Comparison of ENCODE assay signal across 34 cellular contexts in the genomic region with DNA sequence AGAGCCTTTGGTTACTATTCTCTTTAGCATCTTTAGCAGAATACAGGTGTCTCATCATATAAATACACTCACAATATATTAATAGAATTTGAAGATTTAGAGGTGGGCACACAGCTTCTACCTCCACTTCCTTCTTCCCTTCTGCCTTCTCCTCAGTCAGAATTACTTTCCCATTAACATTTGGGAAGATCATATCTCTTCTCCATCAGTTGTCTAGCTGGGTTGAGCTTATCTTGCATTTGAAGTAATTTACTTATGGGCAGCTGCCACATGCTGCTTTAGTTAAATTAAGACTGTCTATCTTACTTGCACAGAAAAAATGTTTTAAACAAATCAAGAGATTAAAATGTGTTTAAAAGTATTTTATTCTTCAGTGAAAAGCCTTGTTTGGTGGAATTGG.
"Had no signal": no experiment of that assay in that cellular context is flagged by ENCODE, and none has a peak within 500 bp of the region (broad histone marks: within the 10 kb centered on the region; RNA-seq: fewer than 3 reads in every experiment).

No MANE protein-coding gene starts in this region.

- H3K36me3 ChIP-seq: MG63 had no signal

- H3K27me3 ChIP-seq: MG63 had no signal

- H3K27ac ChIP-seq: KMS-11 had no signal

- H3K4me2 ChIP-seq: KMS-11 had no signal

- H3K9ac ChIP-seq: KMS-11 had no signal

- DNase-seq: Karpas-422, Kasumi-1, KG1, MG63, MM.1S, MV-4-11, NCI-H1048, NCI-H1092, NCI-H1092 treated with DMSO at 0.1 percent for 48 hours, NCI-H1105 treated with DMSO at 0.1 percent for 48 hours, NCI-H1417, NCI-H1417 treated with DMSO at 0.1 percent for 48 hours, NCI-H1436, NCI-H1436 treated with DMSO at 0.1 percent for 48 hours, NCI-H146, NCI-H1694, NCI-H1694 treated with DMSO at 0.1 percent for 48 hours, NCI-H187, NCI-H187 treated with DMSO at 0.1 percent for 48 hours, NCI-H1930, NCI-H2029, NCI-H2029 treated with DMSO at 0.1 percent for 48 hours, NCI-H2081, NCI-H2081 treated with DMSO at 0.1 percent for 48 hours, NCI-H2107, NCI-H2171, NCI-H2171 treated with DMSO at 0.1 percent for 48 hours, NCI-H2227 treated with DMSO at 0.1 percent for 48 hours, NCI-H226, NCI-H345, NCI-H446, NCI-H446 treated with DMSO at 0.1 percent for 48 hours, NCI-H510A had no signal

- H3K4me3 ChIP-seq: MG63 had no signal

- H3K9me3 ChIP-seq: MG63 had no signal
